Comparison of ENCODE assay signal across 23 cellular contexts in genomic region chr13:44592448-44592847, GRCh38.
"Had no signal": no experiment of that assay in that cellular context is flagged by ENCODE, and none has a peak within 500 bp of the region (broad histone marks: within the 10 kb centered on the region; RNA-seq: fewer than 3 reads in every experiment).

No MANE protein-coding gene starts in this region.

- H3K4me3 ChIP-seq: colonic mucosa, heart right ventricle, left lung, lower lobe of right lung, mucosa of descending colon had no signal

- H3K9me3 Mint-ChIP-seq: central memory CD8-positive, alpha-beta T cell; effector memory CD8-positive, alpha-beta T cell had no signal

- H3K4me1 Mint-ChIP-seq: central memory CD8-positive, alpha-beta T cell; mesothelial cell of epicardium had no signal

- H3K27me3 ChIP-seq: colonic mucosa, foreskin keratinocyte, left lung had no signal

- DNase-seq: cerebellar nuclear complex; colonic mucosa; cortex of kidney; effector CD8-positive, alpha-beta T cell; effector memory CD8-positive, alpha-beta T cell; endodermal cell; erythroblast; foreskin keratinocyte; glutamatergic neuron; head of caudate nucleus; heart right ventricle; hippocampal formation; left cardiac atrium; left lung; left ventricle myocardium superior; lower lobe of right lung; mesenchymal stem cell; mucosa of descending colon had no signal

- H3K27ac Mint-ChIP-seq: dendritic cell treated with granulocyte-macrophage colony-stimulating factor and Interleukin-4, amounts not matched to agents 40 ng/mL and 50 ng/mL, for 4 days; effector memory CD8-positive, alpha-beta T cell; endodermal cell; mesothelial cell of epicardium had no signal

- H3K4me3 Mint-ChIP-seq: central memory CD8-positive, alpha-beta T cell; dendritic cell treated with granulocyte-macrophage colony-stimulating factor and Interleukin-4, amounts not matched to agents 40 ng/mL and 50 ng/mL, for 4 days; effector memory CD8-positive, alpha-beta T cell; endodermal cell; mesothelial cell of epicardium had no signal

- H3K36me3 ChIP-seq: colonic mucosa, heart right ventricle, left lung, lower lobe of right lung had no signal

- H3K4me1 ChIP-seq: colonic mucosa, foreskin keratinocyte, heart right ventricle, left lung, lower lobe of right lung had no signal

- ATAC-seq: effector memory CD8-positive, alpha-beta T cell; esophagus mucosa; foreskin keratinocyte; left cardiac atrium; left lung; left ventricle myocardium superior had no signal

- H3K36me3 Mint-ChIP-seq: mesothelial cell of epicardium had no signal

- H3K27ac ChIP-seq: colonic mucosa, epithelial cell of prostate, foreskin keratinocyte, heart right ventricle, left lung, lower lobe of right lung had no signal

- H3K9me3 ChIP-seq: colonic mucosa, lower lobe of right lung, mucosa of descending colon had no signal
